Comparison of ENCODE assay signal across 25 cellular contexts in the genomic region with DNA sequence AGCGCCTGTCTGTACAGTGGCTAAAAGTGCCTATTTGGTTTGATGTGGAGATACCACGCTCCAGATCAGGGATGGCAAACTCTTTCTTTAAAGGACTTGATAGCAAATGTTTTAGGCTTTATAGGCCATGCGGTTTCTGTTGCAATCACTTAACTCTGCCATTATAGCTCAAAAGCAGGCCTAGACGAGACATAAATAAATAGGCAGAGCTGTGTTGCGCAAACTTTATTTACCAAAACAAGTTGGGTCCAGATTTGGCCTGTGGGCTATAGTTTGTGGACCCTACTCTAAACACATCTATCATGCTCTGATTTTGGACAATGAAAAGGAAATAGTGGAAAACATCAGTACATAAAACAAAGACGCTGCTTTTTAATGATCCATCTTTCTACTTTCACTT.
"Had no signal": no experiment of that assay in that cellular context is flagged by ENCODE, and none has a peak within 500 bp of the region (broad histone marks: within the 10 kb centered on the region; RNA-seq: fewer than 3 reads in every experiment).

No MANE protein-coding gene starts in this region.

- H3K9me3 ChIP-seq: colonic mucosa, esophagus muscularis mucosa, left lung, prostate gland, right atrium auricular region, sigmoid colon, stomach, thyroid gland had no signal

- H2AFZ ChIP-seq: neural progenitor cell had no signal

- H3K9ac ChIP-seq: neural progenitor cell had no signal

- H3K36me3 ChIP-seq: colonic mucosa, esophagus muscularis mucosa, left lung, neural progenitor cell, prostate gland, right atrium auricular region, sigmoid colon, stomach, thyroid gland had no signal

- H3K4me2 ChIP-seq: neural progenitor cell had no signal

- H3K27ac ChIP-seq: colonic mucosa, esophagus muscularis mucosa, left lung, neural progenitor cell, prostate gland, right atrium auricular region, sigmoid colon, stomach, thyroid gland had no signal

- H3K4me3 ChIP-seq: colonic mucosa, esophagus muscularis mucosa, left lung, neural progenitor cell, prostate gland, right atrium auricular region, sigmoid colon, stomach, thyroid gland had no signal

- H3K27me3 ChIP-seq: colonic mucosa, esophagus muscularis mucosa, left lung, neural progenitor cell, right atrium auricular region, sigmoid colon, stomach, thyroid gland had no signal

- FAIRE-seq: endothelial cell of umbilical vein, frontal cortex, islet of Langerhans had no signal

- H3K4me1 ChIP-seq: colonic mucosa, esophagus muscularis mucosa, left lung, prostate gland, right atrium auricular region, sigmoid colon, stomach, thyroid gland had no signal

- DNase-seq: colonic mucosa; dermis blood vessel endothelial cell; effector memory CD4-positive, alpha-beta T cell; head of caudate nucleus; hippocampal formation; left cardiac atrium; left lung; mammary epithelial cell; mesendoderm; midbrain; naive thymus-derived CD4-positive, alpha-beta T cell; sigmoid colon; stimulated activated CD4-positive, alpha-beta T cell treated with anti-CD3 and anti-CD28 coated beads, Interleukin-2, amount 100 ng/mL, for 24 hours; stimulated activated CD4-positive, alpha-beta T cell treated with anti-CD3 and anti-CD28 coated beads, Interleukin-4, amount 100 ng/mL, for 24 hours; stimulated activated naive CD4-positive, alpha-beta T cell treated with Interleukin-2 at 50 U/mL for 16 hours; stomach; thyroid gland had no signal

- ATAC-seq: left cardiac atrium; left lung; naive thymus-derived CD4-positive, alpha-beta T cell; stimulated activated effector memory CD8-positive, alpha-beta T cell treated with anti-CD3 and anti-CD28 coated beads, Interleukin-12 subunit alpha, Interleukin-12 subunit beta, amount 100 ng/mL, for 72 hours had no signal
